In genomic region chr7:1508277-1508758, GRCh38 we compare ENCODE assay signal across 1 cellular context.
TF ChIP-seq lines count a peak whose summit lies in the region.

No MANE protein-coding gene starts in this region.

TF ChIP-seq in A549, 52 proteins besides CTCF, POLR2A, EP300 and RAD21:
- no peak for TF ChIP-seq HOXA7 (CRISPR knock-in tag; IDR thresholded peaks at IDR 0.05)
- TF ChIP-seq FOXS1 (CRISPR knock-in tag; IDR thresholded peaks at IDR 0.05) = no peak
- TF ChIP-seq KDM5A (IDR thresholded peaks at IDR 0.05) = no peak
- TF ChIP-seq RFX5 (IDR thresholded peaks at IDR 0.05) = no peak
- TF ChIP-seq ZC3H11A (IDR thresholded peaks at IDR 0.05) = no peak
- TF ChIP-seq HOXB5 (CRISPR knock-in tag; IDR thresholded peaks at IDR 0.05) = no peak
- no peak for TF ChIP-seq BHLHE40 (IDR thresholded peaks at IDR 0.05; ENCODE audit: low read depth, low read length)
